18 cellular contexts compared by ENCODE assay signal in genomic region chr3:8608041-8608790, GRCh38. TPM values are rescaled to one million over a fixed set of nuclear protein-coding genes. Genes with fewer than 3 reads are reported as not detected.
"Had no signal": no experiment of that assay in that cellular context is flagged by ENCODE, and none has a peak within 500 bp of the region (broad histone marks: within the 10 kb centered on the region; RNA-seq: fewer than 3 reads in every experiment).

No MANE protein-coding gene starts in this region.

- H3K9me3 ChIP-seq: left ventricle myocardium inferior, mucosa of descending colon, neutrophil, spleen, thyroid gland had no signal

- DNase-seq: activated CD4-positive, alpha-beta memory T cell treated with anti-CD3 and anti-CD28 coated beads, Interleukin-2, amount 10 ng/mL, durations not matched to agents 7 days and 5 days; activated CD4-positive, alpha-beta T cell treated with anti-CD3 and anti-CD28 coated beads for 48 hours; activated CD4-positive, CD25-positive, alpha-beta regulatory T cell; activated CD8-positive, alpha-beta memory T cell treated with anti-CD3 and anti-CD28 coated beads, Interleukin-2, amount 10 ng/mL, durations not matched to agents 7 days and 5 days; naive B cell; spleen; stimulated activated CD4-positive, alpha-beta T cell treated with anti-CD3 and anti-CD28 coated beads, Interleukin-4, amount 100 ng/mL, for 4 hours; stimulated activated naive B cell treated with anti-CD40 and anti-IgM and Interleukin-4, amounts not matched to agents 10 μg/mL and 1 μg/mL and 100 μg/mL, for 72 hours; T-cell had no signal

- H3K4me1 ChIP-seq: thyroid gland had no signal

- FAIRE-seq: colon, frontal cortex, urothelium cell line had no signal

- H3K27me3 ChIP-seq: neutrophil, spleen, thyroid gland had no signal

- H3K4me3 ChIP-seq: left ventricle myocardium inferior, mucosa of descending colon, spleen, thyroid gland had no signal

- ATAC-seq: activated CD8-positive, alpha-beta memory T cell treated with anti-CD3 and anti-CD28 coated beads, Interleukin-2, amount 10 ng/mL, durations not matched to agents 7 days and 5 days; stimulated activated naive B cell treated with anti-CD40 and anti-IgM and Interleukin-4, amounts not matched to agents 10 μg/mL and 1 μg/mL and 100 μg/mL, for 72 hours; T-cell had no signal

- H3K27ac ChIP-seq: left ventricle myocardium inferior, neutrophil, spleen, thyroid gland had no signal

- H3K36me3 ChIP-seq: left ventricle myocardium inferior, neutrophil, spleen, thyroid gland had no signal

RNA-seq across cellular contexts. Expression of gene SSUH2, which starts 36.4 kb away (rescaled TPM):
- total RNA-seq: activated CD4-positive, alpha-beta memory T cell treated with anti-CD3 and anti-CD28 coated beads, Interleukin-2, amount 10 ng/mL, durations not matched to agents 7 days and 5 days; epithelial cell of proximal tubule; renal cortical epithelial cell had no signal
